Comparison of ENCODE assay signal across 20 cellular contexts in the genomic region with DNA sequence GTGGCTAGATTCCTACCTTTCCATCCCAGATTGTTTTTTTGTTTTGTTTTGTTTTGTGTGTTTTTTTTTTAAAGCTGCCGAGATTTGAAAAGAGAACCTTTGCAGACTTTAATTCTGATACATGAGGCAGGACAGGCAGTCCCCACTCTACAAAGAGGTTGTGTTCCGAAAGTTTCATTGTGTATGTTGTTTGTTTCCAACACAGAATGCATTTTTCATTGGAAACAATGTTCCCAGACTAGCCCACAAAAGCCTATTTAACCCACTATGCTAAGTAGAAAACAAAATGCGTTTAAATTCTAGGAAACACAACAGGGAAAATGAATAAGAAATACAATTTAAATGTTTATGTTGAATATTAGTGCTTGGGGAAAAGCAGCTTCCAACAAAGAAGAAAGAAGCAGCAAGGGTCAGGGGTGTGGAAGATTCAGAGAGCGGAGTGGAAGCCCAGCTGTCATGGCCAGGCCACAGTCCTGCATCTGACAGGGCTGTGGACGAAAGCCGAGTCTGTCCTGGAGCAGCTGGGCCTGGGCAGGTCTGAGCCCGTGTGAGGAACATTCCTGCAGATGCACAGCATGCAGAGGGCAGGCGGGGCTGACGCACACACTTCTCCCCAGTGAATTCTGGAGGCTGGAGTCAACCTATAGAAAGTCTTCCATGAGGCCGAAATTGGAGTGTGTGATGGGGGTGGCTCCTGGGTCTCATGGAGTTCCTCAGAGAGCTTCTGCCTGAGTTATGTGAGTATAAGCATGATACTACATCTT. TPM values are rescaled to one million over a fixed set of nuclear protein-coding genes. Genes with fewer than 3 reads are reported as not detected.
DNase-seq lines count a peak whose midpoint lies in the region; ATAC-seq and TF ChIP-seq lines count a peak whose summit lies in the region.
"Had no signal": no experiment of that assay in that cellular context is flagged by ENCODE, and none has a peak within 500 bp of the region (broad histone marks: within the 10 kb centered on the region; RNA-seq: fewer than 3 reads in every experiment).

No MANE protein-coding gene starts in this region.

- no peak overlapping the region for H4K91ac ChIP-seq in trophoblast cell (ENCODE audit: low read depth, low read length)

- no peak overlapping the region for H4K12ac ChIP-seq in trophoblast cell (ENCODE audit: low read depth, low read length)

- H3K4me1 ChIP-seq in HEK293 (ENCODE audit: control insufficient read depth, insufficient read depth, low read length) (no peaks in the 10 kb centered on the region), trophoblast cell (ENCODE audit: control insufficient read depth in 1 of 2, insufficient read depth in 2 of 2, low read length in 2 of 2) (no peaks in the 10 kb centered on the region), colonic mucosa (no peaks in the 10 kb centered on the region)
- H3K4me1 ChIP-seq: adrenal gland had no signal

- no peak overlapping the region for H2BK120ac ChIP-seq in trophoblast cell (ENCODE audit: insufficient read depth, low read length, poor library complexity)

- H2AFZ ChIP-seq in trophoblast cell (ENCODE audit: insufficient read depth, low read length, poor library complexity) = no peak overlapping the region

- no peak overlapping the region for H2BK12ac ChIP-seq in trophoblast cell (ENCODE audit: low read length)

- H3K14ac ChIP-seq in trophoblast cell (ENCODE audit: low read length) = no peak overlapping the region

- no peak overlapping the region for H4K8ac ChIP-seq in trophoblast cell (ENCODE audit: low read depth, low read length)

- POLR2A ChIA-PET in HEK293 (lab: Yijun Ruan, JAX) = no interaction called here

- CTCF ChIA-PET in HEK293 (lab: Yijun Ruan, JAX) = no interaction called here

- no peak overlapping the region for H2AK5ac ChIP-seq in trophoblast cell (ENCODE audit: low read length)

- in situ Hi-C loops in brain microvascular endothelial cell (cut with HindIII; ENCODE audit: low pct_ligation_motif_present, low sequenced_read_pairs) = no loop called here

- no peak overlapping the region for H3K18ac ChIP-seq in trophoblast cell (ENCODE audit: low read length)

- no peaks in the 10 kb centered on the region for H3K79me2 ChIP-seq in trophoblast cell (ENCODE audit: control insufficient read depth, insufficient read depth, low read length, poor library complexity)

- H3K9ac ChIP-seq in trophoblast cell (ENCODE audit: low read length) = no peak overlapping the region
- H3K9ac ChIP-seq in colonic mucosa (ENCODE audit: low read depth in 2 of 2, low read length in 2 of 2) = no peak overlapping the region

- DNase-seq in brain microvascular endothelial cell (peak; percentile 42), iPS-NIHi11 (ENCODE audit: low spot score) (peak; percentile 36), trophoblast cell (peak; percentile 54 to 63), colonic mucosa (no peak), NCI-H1417 (lab: John Stamatoyannopoulos, UW) (no peak)
- DNase-seq: activated CD8-positive, alpha-beta memory T cell treated with anti-CD3 and anti-CD28 coated beads, Interleukin-2, amount 50 U/mL, for 48 hours; activated gamma-delta T cell; adrenal gland; CD4-positive, alpha-beta T cell; DMS53; effector CD4-positive, alpha-beta T cell; HFFc6; NCI-H1092 treated with DMSO at 0.1 percent for 48 hours; NCI-H510A treated with DMSO at 0.1 percent for 48 hours; SHP77 treated with DMSO at 0.1 percent for 48 hours had no signal

- H3K36me3 ChIP-seq in HEK293 (ENCODE audit: control insufficient read depth in 2 of 2, insufficient read depth in 1 of 2, low read length in 2 of 2) (no peaks in the 10 kb centered on the region), brain microvascular endothelial cell (replicated peaks) (no peaks in the 10 kb centered on the region), trophoblast cell (ENCODE audit: control insufficient read depth in 1 of 2, insufficient read depth in 2 of 2, low read length in 2 of 2) (no peaks in the 10 kb centered on the region), colonic mucosa (no peaks in the 10 kb centered on the region)
- H3K36me3 ChIP-seq: adrenal gland, thoracic aorta had no signal

- H3K23ac ChIP-seq in trophoblast cell (ENCODE audit: low read length) = no peak overlapping the region

- H3K4ac ChIP-seq in trophoblast cell (ENCODE audit: low read depth, low read length) = no peak overlapping the region

- intact Hi-C loops in colonic mucosa (cut with DNase I) = loop anchor here (10.0 kb wide), 1 partner anchor 74 kb away; no protein-coding TSS in a partner anchor

- TF ChIP-seq CTCF in HEK293 (tag by site-specific recombination; IDR thresholded peaks at IDR 0.05) (no peak), brain microvascular endothelial cell (IDR thresholded peaks at IDR 0.05; ENCODE audit: low read depth, low read length, missing control alignments) (no peak), colonic mucosa (IDR thresholded peaks at IDR 0.05) (no peak)

- no peaks in the 10 kb centered on the region for H3K79me1 ChIP-seq in trophoblast cell (ENCODE audit: low read length)

- no peaks in the 10 kb centered on the region for H3K9me3 ChIP-seq in HEK293 (ENCODE audit: control insufficient read depth, insufficient read depth, low read depth, low read length)
- peaks cover 2% of the 10 kb centered on the region for H3K9me3 ChIP-seq in trophoblast cell (ENCODE audit: insufficient read depth, low read depth, low read length)
- no peaks in the 10 kb centered on the region for H3K9me3 ChIP-seq in colonic mucosa
- H3K9me3 ChIP-seq: adrenal gland, thoracic aorta had no signal

- no CpG with 5 or more reads among the region's 10 CpGs for WGBS in trophoblast cell (ENCODE audit: extremely low coverage, insufficient coverage, insufficient read length)

- H3K27me3 ChIP-seq in brain microvascular endothelial cell (replicated peaks) (no peaks in the 10 kb centered on the region), trophoblast cell (ENCODE audit: insufficient read depth, low read length) (no peaks in the 10 kb centered on the region), colonic mucosa (no peaks in the 10 kb centered on the region)
- H3K27me3 ChIP-seq: adrenal gland had no signal

- no peak overlapping the region for H3K4me3 ChIP-seq in HEK293 (ENCODE audit: low read depth, low read length)
- H3K4me3 ChIP-seq in brain microvascular endothelial cell (ENCODE audit: low read depth, low read length) = no peak overlapping the region
- no peak overlapping the region for H3K4me3 ChIP-seq in trophoblast cell (ENCODE audit: low read depth, low read length)
- H3K4me3 ChIP-seq in colonic mucosa = no peak overlapping the region
- H3K4me3 ChIP-seq: adrenal gland, thoracic aorta had no signal

- ATAC-seq in HG03521 (IDR thresholded peaks at IDR 0.05; ENCODE audit: unreplicated experiment) (no peak), GM19467 (IDR thresholded peaks at IDR 0.05; ENCODE audit: unreplicated experiment) (no peak)
- ATAC-seq: natural killer cell treated with Interleukin-12 subunit alpha and Interleukin-12 subunit beta and Interleukin-15 and Interleukin-18, amount 100 ng/mL, for 72 hours had no signal

- no peak overlapping the region for H3K27ac ChIP-seq in HEK293 (ENCODE audit: extremely low read depth, low read depth, low read length)
- H3K27ac ChIP-seq in brain microvascular endothelial cell = no peak overlapping the region
- no peak overlapping the region for H3K27ac ChIP-seq in trophoblast cell (ENCODE audit: low read depth, low read length)
- H3K27ac ChIP-seq in colonic mucosa = no peak overlapping the region
- H3K27ac ChIP-seq: adrenal gland, thoracic aorta had no signal

- H2BK5ac ChIP-seq in trophoblast cell (ENCODE audit: low read depth, low read length, poor library complexity) = no peak overlapping the region

- H3K4me2 ChIP-seq in trophoblast cell (ENCODE audit: low read length) = no peak overlapping the region

TF ChIP-seq in HEK293, 187 proteins besides CTCF, POLR2A, EP300 and RAD21:
- TF ChIP-seq ZBTB17 (tag by site-specific recombination; IDR thresholded peaks at IDR 0.05) (peak; percentile 52; the same call in 1 of the 2 replicates), ZNF600 (tag by site-specific recombination; IDR thresholded peaks at IDR 0.05) (peak; percentile 62)
- TF ChIP-seq, protein P1, sequence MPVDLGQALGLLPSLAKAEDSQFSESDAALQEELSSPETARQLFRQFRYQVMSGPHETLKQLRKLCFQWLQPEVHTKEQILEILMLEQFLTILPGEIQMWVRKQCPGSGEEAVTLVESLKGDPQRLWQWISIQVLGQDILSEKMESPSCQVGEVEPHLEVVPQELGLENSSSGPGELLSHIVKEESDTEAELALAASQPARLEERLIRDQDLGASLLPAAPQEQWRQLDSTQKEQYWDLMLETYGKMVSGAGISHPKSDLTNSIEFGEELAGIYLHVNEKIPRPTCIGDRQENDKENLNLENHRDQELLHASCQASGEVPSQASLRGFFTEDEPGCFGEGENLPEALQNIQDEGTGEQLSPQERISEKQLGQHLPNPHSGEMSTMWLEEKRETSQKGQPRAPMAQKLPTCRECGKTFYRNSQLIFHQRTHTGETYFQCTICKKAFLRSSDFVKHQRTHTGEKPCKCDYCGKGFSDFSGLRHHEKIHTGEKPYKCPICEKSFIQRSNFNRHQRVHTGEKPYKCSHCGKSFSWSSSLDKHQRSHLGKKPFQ (tag by site-specific recombination; IDR thresholded peaks at IDR 0.05) = no peak

RNA-seq across cellular contexts. Expression of a gene that starts 12.4 kb away (rescaled TPM):
- polyA plus RNA-seq in trophoblast cell (2013) = 11.2 TPM in 2 replicates
- 10 to 100 TPM; 25.5 to 29.5 TPM for total RNA-seq in colonic mucosa

Comparison
In these comparisons a context has a peak if more than half of its experiments do, and no peak if none do; other contexts are left out.
1. DNase-seq: peak in brain microvascular endothelial cell (single experiment), iPS-NIHi11 (single experiment) and trophoblast cell (2 of 2); none in colonic mucosa (single experiment) and NCI-H1417 (0 of 3).